ENCODE assay signal across 8 cellular contexts in the genomic region with DNA sequence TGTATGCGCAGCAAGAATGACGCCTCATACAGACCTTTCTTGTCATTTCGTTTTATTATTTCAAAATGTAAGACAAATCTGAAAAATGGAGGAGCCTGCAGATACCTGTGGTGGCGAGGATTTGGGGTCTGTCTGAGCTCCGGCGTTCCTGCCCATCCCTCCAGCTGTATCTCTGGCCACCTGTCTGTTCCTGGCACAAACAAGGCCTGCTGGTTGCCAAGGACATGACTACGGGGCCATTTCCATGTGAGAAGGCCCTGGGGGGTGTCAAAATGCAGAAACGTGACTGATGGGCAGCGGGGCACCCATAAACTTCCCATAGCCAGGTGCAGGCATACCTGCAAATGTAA. TPM values are rescaled to one million over a fixed set of nuclear protein-coding genes. Genes with fewer than 3 reads are reported as not detected.
A peak's percentile ranks its signal among the peaks of the same experiment; 100 is the strongest.
DNase-seq lines count a peak whose midpoint lies in the region; ATAC-seq and TF ChIP-seq lines count a peak whose summit lies in the region.

No MANE protein-coding gene starts in this region.

- peak overlapping the region; percentile 29 to 51 (median 44) for H3K4me3 ChIP-seq in right lobe of liver

- intact Hi-C loops in right lobe of liver (cut with DNase I) = no loop called here

- CTCF ChIA-PET in activated naive CD4-positive, alpha-beta T cell treated with anti-CD3 and anti-CD28 coated beads, Interleukin-2, amount 10 ng/mL, durations not matched to agents 7 days and 5 days (lab: Charles Lee) = no interaction called here

- H3K36me3 ChIP-seq in right lobe of liver = no peaks in the 10 kb centered on the region

- no peaks in the 10 kb centered on the region for H3K4me1 ChIP-seq in right lobe of liver

- H3K4me3 Mint-ChIP-seq in activated naive CD4-positive, alpha-beta T cell treated with anti-CD3 and anti-CD28 coated beads, Interleukin-2, amount 10 ng/mL, durations not matched to agents 7 days and 5 days = peak overlapping the region; percentile 67
- H3K4me3 Mint-ChIP-seq in activated naive CD8-positive, alpha-beta T cell treated with anti-CD3 and anti-CD28 coated beads, Interleukin-2, amount 50 U/mL, for 24 hours = peak overlapping the region; percentile 54
- H3K4me3 Mint-ChIP-seq in type B pancreatic cell = peak overlapping the region; percentile 78

- no peaks in the 10 kb centered on the region for H3K36me3 Mint-ChIP-seq in activated naive CD4-positive, alpha-beta T cell treated with anti-CD3 and anti-CD28 coated beads, Interleukin-2, amount 10 ng/mL, durations not matched to agents 7 days and 5 days
- H3K36me3 Mint-ChIP-seq in activated naive CD4-positive, alpha-beta T cell treated with anti-CD3 and anti-CD28 coated beads, Interleukin-2, amount 50 U/mL, for 72 hours = no peaks in the 10 kb centered on the region
- H3K36me3 Mint-ChIP-seq in activated naive CD8-positive, alpha-beta T cell treated with anti-CD3 and anti-CD28 coated beads, Interleukin-2, amount 50 U/mL, for 24 hours (ENCODE audit: low read depth) = no peaks in the 10 kb centered on the region
- H3K36me3 Mint-ChIP-seq in type B pancreatic cell = no peaks in the 10 kb centered on the region

- 52% methylated on average over 7 of the region's 9 CpGs for WGBS in right lobe of liver (ENCODE audit: insufficient coverage, low coverage, low lambda C conversion rate, missing lambda C conversion rate)

- H3K9me3 ChIP-seq in right lobe of liver = no peaks in the 10 kb centered on the region

- ATAC-seq in activated naive CD4-positive, alpha-beta T cell treated with anti-CD3 and anti-CD28 coated beads, Interleukin-2, amount 50 U/mL, for 72 hours = no peak
- no peak for ATAC-seq in activated naive CD8-positive, alpha-beta T cell treated with anti-CD3 and anti-CD28 coated beads, Interleukin-2, amount 50 U/mL, for 24 hours
- no peak for ATAC-seq in right lobe of liver

- TF ChIP-seq CTCF in right lobe of liver (IDR thresholded peaks at IDR 0.05) (no peak), type B pancreatic cell (conservative IDR thresholded peaks at IDR 0.05) (no peak)

- H3K27ac ChIP-seq in right lobe of liver = no peak overlapping the region

- H3K27me3 ChIP-seq in right lobe of liver = no peaks in the 10 kb centered on the region

- TF ChIP-seq POLR2A in right lobe of liver (IDR thresholded peaks at IDR 0.05) = no peak

- DNase-seq in activated naive CD4-positive, alpha-beta T cell treated with anti-CD3 and anti-CD28 coated beads, Interleukin-2, amount 10 ng/mL, durations not matched to agents 7 days and 5 days = no peak
- no peak for DNase-seq in activated naive CD4-positive, alpha-beta T cell treated with anti-CD3 and anti-CD28 coated beads, Interleukin-2, amount 50 U/mL, for 72 hours (ENCODE audit: low spot score in 2 of 2)
- no peak for DNase-seq in activated naive CD8-positive, alpha-beta T cell treated with anti-CD3 and anti-CD28 coated beads, Interleukin-2, amount 50 U/mL, for 24 hours
- peak in 1 of 3 donors; percentile 51 for DNase-seq in right lobe of liver
- no peak for DNase-seq in type B pancreatic cell (ENCODE audit: extremely low spot score, unreplicated experiment)
- no peak for DNase-seq in KG1 (lab: John Stamatoyannopoulos, UW)
- DNase-seq in DMS153 (lab: John Stamatoyannopoulos, UW) = no peak
- DNase-seq in HuH-7 (ENCODE audit: low spot score) = no peak

- no peaks in the 10 kb centered on the region for H3K9me3 Mint-ChIP-seq in activated naive CD4-positive, alpha-beta T cell treated with anti-CD3 and anti-CD28 coated beads, Interleukin-2, amount 10 ng/mL, durations not matched to agents 7 days and 5 days
- no peaks in the 10 kb centered on the region for H3K9me3 Mint-ChIP-seq in activated naive CD4-positive, alpha-beta T cell treated with anti-CD3 and anti-CD28 coated beads, Interleukin-2, amount 50 U/mL, for 72 hours
- no peaks in the 10 kb centered on the region for H3K9me3 Mint-ChIP-seq in activated naive CD8-positive, alpha-beta T cell treated with anti-CD3 and anti-CD28 coated beads, Interleukin-2, amount 50 U/mL, for 24 hours
- no peaks in the 10 kb centered on the region for H3K9me3 Mint-ChIP-seq in type B pancreatic cell

- peaks cover 8% of the 10 kb centered on the region for H3K4me1 Mint-ChIP-seq in activated naive CD4-positive, alpha-beta T cell treated with anti-CD3 and anti-CD28 coated beads, Interleukin-2, amount 10 ng/mL, durations not matched to agents 7 days and 5 days
- H3K4me1 Mint-ChIP-seq in activated naive CD8-positive, alpha-beta T cell treated with anti-CD3 and anti-CD28 coated beads, Interleukin-2, amount 50 U/mL, for 24 hours = peaks cover 4% of the 10 kb centered on the region
- H3K4me1 Mint-ChIP-seq in type B pancreatic cell (ENCODE audit: unreplicated experiment) = peaks cover 4% of the 10 kb centered on the region

- no peak overlapping the region for H3K27ac Mint-ChIP-seq in activated naive CD4-positive, alpha-beta T cell treated with anti-CD3 and anti-CD28 coated beads, Interleukin-2, amount 10 ng/mL, durations not matched to agents 7 days and 5 days
- no peak overlapping the region for H3K27ac Mint-ChIP-seq in activated naive CD4-positive, alpha-beta T cell treated with anti-CD3 and anti-CD28 coated beads, Interleukin-2, amount 50 U/mL, for 72 hours
- no peak overlapping the region for H3K27ac Mint-ChIP-seq in activated naive CD8-positive, alpha-beta T cell treated with anti-CD3 and anti-CD28 coated beads, Interleukin-2, amount 50 U/mL, for 24 hours
- H3K27ac Mint-ChIP-seq in type B pancreatic cell = no peak overlapping the region

- H3K27me3 Mint-ChIP-seq in activated naive CD4-positive, alpha-beta T cell treated with anti-CD3 and anti-CD28 coated beads, Interleukin-2, amount 10 ng/mL, durations not matched to agents 7 days and 5 days = peaks cover 31% of the 10 kb centered on the region
- no peaks in the 10 kb centered on the region for H3K27me3 Mint-ChIP-seq in activated naive CD8-positive, alpha-beta T cell treated with anti-CD3 and anti-CD28 coated beads, Interleukin-2, amount 50 U/mL, for 24 hours
- H3K27me3 Mint-ChIP-seq in type B pancreatic cell = peaks cover 5% of the 10 kb centered on the region

RNA-seq across cellular contexts. Expression of gene TSPAN7, which starts 0.6 kb away (rescaled TPM):
- total RNA-seq in activated naive CD4-positive, alpha-beta T cell treated with anti-CD3 and anti-CD28 coated beads, Interleukin-2, amount 50 U/mL, for 72 hours = 1 to 10 TPM in 1 of 2 donors, under 1 TPM in 1; 0.93 to 3.2 TPM
- total RNA-seq in right lobe of liver (10 to 100 TPM in 5 of 6 experiments, 1 to 10 TPM in 1; 7.9 to 24.4 (median 15.7) TPM), type B pancreatic cell (ENCODE audit: low replicate concordance) (21.8 and 33.6 TPM in 2 replicates)
